Comparison of ENCODE assay signal across 12 cellular contexts in genomic region chr11:109422755-109423113, GRCh38. TPM values are rescaled to one million over a fixed set of nuclear protein-coding genes. Genes with fewer than 3 reads are reported as not detected.
DNase-seq lines count a peak whose midpoint lies in the region; ATAC-seq, FAIRE-seq and TF ChIP-seq lines count a peak whose summit lies in the region.
"Had no signal": no experiment of that assay in that cellular context is flagged by ENCODE, and none has a peak within 500 bp of the region (broad histone marks: within the 10 kb centered on the region; RNA-seq: fewer than 3 reads in every experiment).

No MANE protein-coding gene starts in this region.

- peaks cover 4 to 10% of the 10 kb centered on the region in 2 donors for H3K4me1 ChIP-seq in left lung
- H3K4me1 ChIP-seq in ovary (ENCODE audit: insufficient read depth) = no peaks in the 10 kb centered on the region
- H3K4me1 ChIP-seq: colonic mucosa had no signal

- no peak for FAIRE-seq in urothelium cell line (lab: Jason Lieb, UNC)

- intact Hi-C loops in left lung (cut with DNase I) = no loop called here
- intact Hi-C loops in ovary (cut with DNase I) = no loop called here

- ATAC-seq in left lung = peak; percentile 17
- ATAC-seq in GM19023 (IDR thresholded peaks at IDR 0.05; ENCODE audit: unreplicated experiment) = no peak
- ATAC-seq: stimulated activated naive CD8-positive, alpha-beta T cell treated with anti-CD3 and anti-CD28 coated beads, Interleukin-15, Interleukin-2, amounts not matched to agents 100 U/mL and 50 U/mL, for 24 hours had no signal

- TF ChIP-seq EP300 in ovary (IDR thresholded peaks at IDR 0.05) = no peak

- H3K27me3 ChIP-seq in left lung = peaks cover 42 to 64% of the 10 kb centered on the region in 2 donors
- H3K27me3 ChIP-seq in ovary = no peaks in the 10 kb centered on the region

- TF ChIP-seq CTCF in choroid plexus epithelial cell (conservative IDR thresholded peaks at IDR 0.05; ENCODE audit: low read depth, low read length) (no peak), left lung (IDR thresholded peaks at IDR 0.05) (no peak), ovary (IDR thresholded peaks at IDR 0.05) (no peak)

- H3K9me3 ChIP-seq in left lung (no peaks in the 10 kb centered on the region), ovary (no peaks in the 10 kb centered on the region)
- H3K9me3 ChIP-seq: colonic mucosa had no signal

- no peak for TF ChIP-seq POLR2A in ovary (IDR thresholded peaks at IDR 0.05)

- DNase-seq in activated CD4-positive, alpha-beta T cell treated with anti-CD3 and anti-CD28 coated beads for 48 hours = peak; percentile 1
- DNase-seq in activated CD4-positive, alpha-beta T cell treated with anti-CD3 and anti-CD28 coated beads, Interleukin-2, amount 50 U/mL, for 1 hour = no peak
- peak; percentile 27 for DNase-seq in choroid plexus epithelial cell (ENCODE audit: low read depth)
- peak in 1 of 2 donors; percentile 70 for DNase-seq in left lung
- peak; percentile 27 for DNase-seq in urothelium cell line (ENCODE audit: low spot score)
- no peak for DNase-seq in ovary
- DNase-seq in DMS114 treated with DMSO at 0.1 percent for 48 hours (lab: John Stamatoyannopoulos, UW; ENCODE audit: unreplicated experiment) = no peak
- DNase-seq: activated CD4-positive, alpha-beta T cell treated with anti-CD3 and anti-CD28 coated beads for 4 hours; colonic mucosa; naive B cell; stimulated activated naive CD8-positive, alpha-beta T cell treated with anti-CD3 and anti-CD28 coated beads, Interleukin-15, Interleukin-2, amounts not matched to agents 100 U/mL and 50 U/mL, for 24 hours had no signal

- no peaks in the 10 kb centered on the region for H3K36me3 ChIP-seq in left lung
- no peaks in the 10 kb centered on the region for H3K36me3 ChIP-seq in ovary
- H3K36me3 ChIP-seq: colonic mucosa had no signal

- WGBS in ovary, 3 donors = 1% methylated on average over 26 of the region's 26 CpGs

- H3K27ac ChIP-seq in left lung = no peak overlapping the region
- no peak overlapping the region for H3K27ac ChIP-seq in ovary
- H3K27ac ChIP-seq: colonic mucosa had no signal

- peak overlapping the region; percentile 44 for H3K4me3 ChIP-seq in choroid plexus epithelial cell (ENCODE audit: low read depth, low read length)
- no peak overlapping the region for H3K4me3 ChIP-seq in left lung
- H3K4me3 ChIP-seq in ovary = no peak overlapping the region
- H3K4me3 ChIP-seq: colonic mucosa had no signal

RNA-seq across cellular contexts. Expression of gene C11orf87, which starts 0.7 kb away (rescaled TPM):
- total RNA-seq in left lung (not detected), ovary (under 1 TPM in 1 of 7 donors, not detected in 6; 0.05 TPM)
- polyA plus RNA-seq in ovary = not detected
- total RNA-seq: colonic mucosa had no signal

Comparison
In these comparisons a context has a peak if more than half of its experiments do, and no peak if none do; other contexts are left out.
1. DNase-seq: peak in activated CD4-positive, alpha-beta T cell treated with anti-CD3 and anti-CD28 coated beads for 48 hours (single experiment), choroid plexus epithelial cell (single experiment) and urothelium cell line (single experiment); none in activated CD4-positive, alpha-beta T cell treated with anti-CD3 and anti-CD28 coated beads, Interleukin-2, amount 50 U/mL, for 1 hour (single experiment), ovary (0 of 5) and DMS114 treated with DMSO at 0.1 percent for 48 hours (single experiment).